ENCODE assay signal across 1 cellular context in genomic region chr6:33417127-33417902, GRCh38.
TF ChIP-seq lines count a peak whose summit lies in the region.

No MANE protein-coding gene starts in this region.

TF ChIP-seq in K562, 482 proteins besides CTCF, POLR2A, EP300 and RAD21 (continued from another document and continues in another):
- TF ChIP-seq RERE (CRISPR knock-in tag; IDR thresholded peaks at IDR 0.05; ENCODE audit: borderline replicate concordance) (peak; percentile 93; the same call in 1 of the 2 replicates), ZNF699 (CRISPR knock-in tag; IDR thresholded peaks at IDR 0.05; ENCODE audit: insufficient replicate concordance) (no peak), DACH1 (IDR thresholded peaks at IDR 0.05; ENCODE audit: partially characterized antibody) (no peak), NFRKB (IDR thresholded peaks at IDR 0.05; ENCODE audit: low read depth) (peak; percentile 33; the same call in 1 of the 2 replicates), NR2C2 (CRISPR knock-in tag; IDR thresholded peaks at IDR 0.05) (peak; percentile 11; the same call in 1 of the 2 replicates), NR2C2 (tag; IDR thresholded peaks at IDR 0.05) (no peak), DPF2 (IDR thresholded peaks at IDR 0.05) (peak; percentile 49; the same call in 1 of the 2 replicates), MYBL2 (IDR thresholded peaks at IDR 0.05; ENCODE audit: low read depth) (no peak), MYBL2 (CRISPR knock-in tag; IDR thresholded peaks at IDR 0.05; ENCODE audit: borderline replicate concordance) (no peak), TRIM28 (IDR thresholded peaks at IDR 0.05) (no peak), ZNF263 (CRISPR knock-in tag; IDR thresholded peaks at IDR 0.05; ENCODE audit: borderline replicate concordance) (no peak), TSHZ1 (CRISPR knock-in tag; IDR thresholded peaks at IDR 0.05) (no peak), ZNF12 (CRISPR knock-in tag; IDR thresholded peaks at IDR 0.05) (0 out of 2 replicates have a peak, but pooled peaks have one; percentile 5), ZNF445 (CRISPR knock-in tag; IDR thresholded peaks at IDR 0.05; ENCODE audit: low read depth) (no peak), XRCC3 (IDR thresholded peaks at IDR 0.05) (no peak), SIN3B (IDR thresholded peaks at IDR 0.05; ENCODE audit: low read depth) (no peak), MECOM (CRISPR knock-in tag; IDR thresholded peaks at IDR 0.05) (0 out of 2 replicates have a peak, but pooled peaks have one; percentile 18), SUPT5H (IDR thresholded peaks at IDR 0.05) (no peak), PTTG1 (tag; IDR thresholded peaks at IDR 0.05; ENCODE audit: low read depth) (no peak), SMARCE1 (IDR thresholded peaks at IDR 0.05) (peak; percentile 52; the same call in 1 of the 2 replicates), NCOA4 (IDR thresholded peaks at IDR 0.05; ENCODE audit: partially characterized antibody) (no peak), MTA2 (IDR thresholded peaks at IDR 0.05; ENCODE audit: low read depth) (no peak), ELF2 (CRISPR knock-in tag; IDR thresholded peaks at IDR 0.05) (no peak), TEAD2 (tag; IDR thresholded peaks at IDR 0.05) (no peak), NR1H2 (CRISPR knock-in tag; IDR thresholded peaks at IDR 0.05) (peak; percentile 91; the same call in 1 of the 2 replicates), GATA2 (CRISPR knock-in tag; IDR thresholded peaks at IDR 0.05) (no peak; the same call in 1 of the 2 replicates), RFX7 (CRISPR knock-in tag; IDR thresholded peaks at IDR 0.05) (no peak), ZZZ3 (IDR thresholded peaks at IDR 0.05) (no peak), ZNF830 (CRISPR knock-in tag; IDR thresholded peaks at IDR 0.05) (no peak), TGIF2 (CRISPR knock-in tag; IDR thresholded peaks at IDR 0.05) (peak; percentile 50; the same call in 1 of the 2 replicates), KDM5B (IDR thresholded peaks at IDR 0.05; ENCODE audit: insufficient replicate concordance, low read depth, low read length) (peak; percentile 47), MTA3 (IDR thresholded peaks at IDR 0.05; ENCODE audit: borderline replicate concordance) (no peak), CHD1 (IDR thresholded peaks at IDR 0.05; ENCODE audit: low read length) (peak; percentile 90), BRD4 (IDR thresholded peaks at IDR 0.05) (no peak; the same call in 1 of the 2 replicates), ELK3 (CRISPR knock-in tag; IDR thresholded peaks at IDR 0.05) (no peak), ZNF778 (CRISPR knock-in tag; IDR thresholded peaks at IDR 0.05) (no peak), MEF2D (tag; conservative IDR thresholded peaks at IDR 0.05; ENCODE audit: low read depth) (no peak), POLR2G (IDR thresholded peaks at IDR 0.05; ENCODE audit: low read depth, low read length) (0 out of 2 replicates have a peak, but pooled peaks have one; percentile 9), NFIX (CRISPR knock-in tag; IDR thresholded peaks at IDR 0.05; ENCODE audit: low read depth) (no peak), SFPQ (IDR thresholded peaks at IDR 0.05; ENCODE audit: low read depth, low read length) (no peak), CHD2 (IDR thresholded peaks at IDR 0.05; ENCODE audit: low read depth, low read length) (no peak), BCL6 (CRISPR knock-in tag; IDR thresholded peaks at IDR 0.05) (no peak), ZNF212 (CRISPR knock-in tag; IDR thresholded peaks at IDR 0.05) (no peak), TAF1 (IDR thresholded peaks at IDR 0.05; ENCODE audit: control insufficient read depth, extremely low read depth, insufficient read depth, low read length, severe bottlenecking) (no peak), SAP30 (IDR thresholded peaks at IDR 0.05; ENCODE audit: borderline replicate concordance, insufficient read depth, low read depth, low read length, poor library complexity, severe bottlenecking) (peak; percentile 80), ZNF668 (CRISPR knock-in tag; IDR thresholded peaks at IDR 0.05) (no peak), KDM1A (IDR thresholded peaks at IDR 0.05) (peak in 1 of 2 experiments; percentile 0; a peak in 1 of 4 replicates), FUS (optimal IDR thresholded peaks at IDR 0.05; ENCODE audit: low read depth, low read length) (no peak), TCF7L2 (IDR thresholded peaks at IDR 0.05; ENCODE audit: low read depth, low read length) (no peak), ETS1 (conservative IDR thresholded peaks at IDR 0.05; ENCODE audit: control insufficient read depth, low read depth, low read length) (no peak)
- TF ChIP-seq, protein P1, sequence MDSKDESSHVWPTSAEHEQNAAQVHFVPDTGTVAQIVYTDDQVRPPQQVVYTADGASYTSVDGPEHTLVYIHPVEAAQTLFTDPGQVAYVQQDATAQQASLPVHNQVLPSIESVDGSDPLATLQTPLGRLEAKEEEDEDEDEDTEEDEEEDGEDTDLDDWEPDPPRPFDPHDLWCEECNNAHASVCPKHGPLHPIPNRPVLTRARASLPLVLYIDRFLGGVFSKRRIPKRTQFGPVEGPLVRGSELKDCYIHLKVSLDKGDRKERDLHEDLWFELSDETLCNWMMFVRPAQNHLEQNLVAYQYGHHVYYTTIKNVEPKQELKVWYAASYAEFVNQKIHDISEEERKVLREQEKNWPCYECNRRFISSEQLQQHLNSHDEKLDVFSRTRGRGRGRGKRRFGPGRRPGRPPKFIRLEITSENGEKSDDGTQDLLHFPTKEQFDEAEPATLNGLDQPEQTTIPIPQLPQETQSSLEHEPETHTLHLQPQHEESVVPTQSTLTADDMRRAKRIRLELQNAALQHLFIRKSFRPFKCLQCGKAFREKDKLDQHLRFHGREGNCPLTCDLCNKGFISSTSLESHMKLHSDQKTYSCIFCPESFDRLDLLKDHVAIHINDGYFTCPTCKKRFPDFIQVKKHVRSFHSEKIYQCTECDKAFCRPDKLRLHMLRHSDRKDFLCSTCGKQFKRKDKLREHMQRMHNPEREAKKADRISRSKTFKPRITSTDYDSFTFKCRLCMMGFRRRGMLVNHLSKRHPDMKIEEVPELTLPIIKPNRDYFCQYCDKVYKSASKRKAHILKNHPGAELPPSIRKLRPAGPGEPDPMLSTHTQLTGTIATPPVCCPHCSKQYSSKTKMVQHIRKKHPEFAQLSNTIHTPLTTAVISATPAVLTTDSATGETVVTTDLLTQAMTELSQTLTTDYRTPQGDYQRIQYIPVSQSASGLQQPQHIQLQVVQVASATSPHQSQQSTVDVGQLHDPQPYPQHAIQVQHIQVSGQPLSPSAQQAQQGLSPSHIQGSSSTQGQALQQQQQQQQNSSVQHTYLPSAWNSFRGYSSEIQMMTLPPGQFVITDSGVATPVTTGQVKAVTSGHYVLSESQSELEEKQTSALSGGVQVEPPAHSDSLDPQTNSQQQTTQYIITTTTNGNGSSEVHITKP (IDR thresholded peaks at IDR 0.05; ENCODE audit: partially characterized antibody), result peak; percentile 41
- TF ChIP-seq, protein P2, sequence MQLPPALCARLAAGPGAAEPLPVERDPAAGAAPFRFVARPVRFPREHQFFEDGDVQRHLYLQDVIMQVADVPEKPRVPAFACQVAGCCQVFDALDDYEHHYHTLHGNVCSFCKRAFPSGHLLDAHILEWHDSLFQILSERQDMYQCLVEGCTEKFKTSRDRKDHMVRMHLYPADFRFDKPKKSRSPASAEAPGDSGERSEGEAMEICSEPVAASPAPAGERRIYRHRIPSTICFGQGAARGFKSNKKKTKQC (CRISPR knock-in tag; IDR thresholded peaks at IDR 0.05), result 0 out of 2 replicates have a peak, but pooled peaks have one; percentile 6
- TF ChIP-seq, protein P3, sequence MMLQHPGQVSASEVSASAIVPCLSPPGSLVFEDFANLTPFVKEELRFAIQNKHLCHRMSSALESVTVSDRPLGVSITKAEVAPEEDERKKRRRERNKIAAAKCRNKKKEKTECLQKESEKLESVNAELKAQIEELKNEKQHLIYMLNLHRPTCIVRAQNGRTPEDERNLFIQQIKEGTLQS (IDR thresholded peaks at IDR 0.05), result peak; percentile 85
- TF ChIP-seq, protein P3 (CRISPR knock-in tag; conservative IDR thresholded peaks at IDR 0.05), result no peak
